Comparison of ENCODE assay signal across 8 cellular contexts in genomic region chr19:4575978-4576933, GRCh38. TPM values are rescaled to one million over a fixed set of nuclear protein-coding genes. Genes with fewer than 3 reads are reported as not detected.
DNase-seq lines count a peak whose midpoint lies in the region; ATAC-seq and TF ChIP-seq lines count a peak whose summit lies in the region.

No MANE protein-coding gene starts in this region.

- no peaks in the 10 kb centered on the region for H3K36me3 Mint-ChIP-seq in activated naive CD4-positive, alpha-beta T cell treated with anti-CD3 and anti-CD28 coated beads, Interleukin-2, amount 50 U/mL, for 72 hours

- ATAC-seq in activated naive CD4-positive, alpha-beta T cell treated with anti-CD3 and anti-CD28 coated beads, Interleukin-2, amount 50 U/mL, for 72 hours, result peak; percentile 60 to 68
- ATAC-seq in HG03432 (IDR thresholded peaks at IDR 0.05; ENCODE audit: unreplicated experiment), result no peak

- H3K4me1 ChIP-seq in left ventricle myocardium inferior (peaks cover 40% of the 10 kb centered on the region), skeletal muscle tissue (ENCODE audit: control insufficient read depth in 3 of 3, insufficient read depth in 3 of 3, low read length in 3 of 3) (peaks cover 8 to 15% (median 8%) of the 10 kb centered on the region in 3 donors)

- POLR2A ChIA-PET in RWPE1 (lab: Yijun Ruan, JAX; ENCODE audit: low non-redundant PET), result no interaction called here

- H3K27me3 ChIP-seq in left ventricle myocardium inferior (ENCODE audit: low read depth), result peaks cover 60% of the 10 kb centered on the region
- peaks cover 13 to 26% (median 24%) of the 10 kb centered on the region in 3 donors for H3K27me3 ChIP-seq in skeletal muscle tissue (ENCODE audit: control insufficient read depth in 3 of 3, insufficient read depth in 3 of 3, low read length in 3 of 3)

- H3K27ac ChIP-seq in RWPE1, result peak overlapping the region; percentile 61
- peak overlapping the region; percentile 85 for H3K27ac ChIP-seq in left ventricle myocardium inferior (replicated peaks)
- H3K27ac ChIP-seq in skeletal muscle tissue (ENCODE audit: low read depth, low read length), result peak overlapping the region; percentile 79

- H3K9ac ChIP-seq in skeletal muscle tissue (ENCODE audit: low read depth in 1 of 3, low read length in 3 of 3), result peak overlapping the region in 1 of 3 donors; percentile 19

- H3K36me3 ChIP-seq in left ventricle myocardium inferior, result no peaks in the 10 kb centered on the region
- H3K36me3 ChIP-seq in skeletal muscle tissue (ENCODE audit: control insufficient read depth in 3 of 3, insufficient read depth in 3 of 3, low read length in 3 of 3), result no peaks in the 10 kb centered on the region

- H3K4me3 ChIP-seq in left ventricle myocardium inferior (peak overlapping the region; percentile 9), skeletal muscle tissue (ENCODE audit: low read length in 3 of 3) (no peak overlapping the region)

- CTCF ChIA-PET in RWPE1 (lab: Yijun Ruan, JAX), result interaction anchor here (0.7 to 1.9 kb wide), 15 partner anchors 9 to 1434 kb away, joined by 3 to 11 read pairs (median 4); no protein-coding TSS in a partner anchor

- no peaks in the 10 kb centered on the region for H3K9me3 Mint-ChIP-seq in activated naive CD4-positive, alpha-beta T cell treated with anti-CD3 and anti-CD28 coated beads, Interleukin-2, amount 50 U/mL, for 72 hours

- DNase-seq in NCI-H748 (lab: John Stamatoyannopoulos, UW; ENCODE audit: unreplicated experiment) (peak; percentile 51), NCI-H748 treated with DMSO at 0.1 percent for 48 hours (lab: John Stamatoyannopoulos, UW) (no peak), RWPE1 (ENCODE audit: low spot score) (no peak), left ventricle myocardium inferior (peak; percentile 68), SKM-1 treated with dmso at 0.1 percent for 144 hours (lab: John Stamatoyannopoulos, UW; ENCODE audit: unreplicated experiment) (no peak)
- DNase-seq in activated naive CD4-positive, alpha-beta T cell treated with anti-CD3 and anti-CD28 coated beads, Interleukin-2, amount 50 U/mL, for 72 hours (ENCODE audit: low spot score in 2 of 2), result peak in 1 of 2 donors; percentile 84

- intact Hi-C loops in left ventricle myocardium inferior (cut with micrococcal nuclease), result loop anchor here (2.0 to 5.0 kb wide), 2 partner anchors 23 to 61 kb away; partner anchors contain the start of gene TNFAIP8L1

- TF ChIP-seq CTCF in RWPE1 (conservative IDR thresholded peaks at IDR 0.05; ENCODE audit: low read depth), result peak; percentile 75
- TF ChIP-seq CTCF in left ventricle myocardium inferior (IDR thresholded peaks at IDR 0.05; ENCODE audit: borderline replicate concordance), result peak; percentile 79

- no peak overlapping the region for H3K27ac Mint-ChIP-seq in activated naive CD4-positive, alpha-beta T cell treated with anti-CD3 and anti-CD28 coated beads, Interleukin-2, amount 50 U/mL, for 72 hours

- H3K9me3 ChIP-seq in left ventricle myocardium inferior (replicated peaks), result no peaks in the 10 kb centered on the region
- H3K9me3 ChIP-seq in skeletal muscle tissue (ENCODE audit: control insufficient read depth in 3 of 3, low read length in 3 of 3), result no peaks in the 10 kb centered on the region

RNA-seq across cellular contexts. Expression of gene SEMA6B, which starts 16.8 kb away (rescaled TPM):
- not detected for total RNA-seq in activated naive CD4-positive, alpha-beta T cell treated with anti-CD3 and anti-CD28 coated beads, Interleukin-2, amount 50 U/mL, for 72 hours
- 7.2 TPM for total RNA-seq in left ventricle myocardium inferior
- 11.5 TPM for total RNA-seq in skeletal muscle tissue

RNA-seq across cellular contexts. Expression of gene LRG1, which starts 36.4 kb away (rescaled TPM):
- 1 to 10 TPM in 1 of 2 donors, under 1 TPM in 1; 0.23 to 3.0 TPM for total RNA-seq in activated naive CD4-positive, alpha-beta T cell treated with anti-CD3 and anti-CD28 coated beads, Interleukin-2, amount 50 U/mL, for 72 hours
- total RNA-seq in left ventricle myocardium inferior (0.41 TPM), skeletal muscle tissue (0.52 TPM)

RNA-seq across cellular contexts. Expression of gene PLIN5, which starts 41.2 kb away (rescaled TPM):
- under 1 TPM in 1 of 2 donors, not detected in 1; 0.41 TPM for total RNA-seq in activated naive CD4-positive, alpha-beta T cell treated with anti-CD3 and anti-CD28 coated beads, Interleukin-2, amount 50 U/mL, for 72 hours
- total RNA-seq in left ventricle myocardium inferior (73.5 TPM), skeletal muscle tissue (2.1 TPM)

RNA-seq across cellular contexts. Expression of gene PLIN4, which starts 58.0 kb away (rescaled TPM):
- total RNA-seq in activated naive CD4-positive, alpha-beta T cell treated with anti-CD3 and anti-CD28 coated beads, Interleukin-2, amount 50 U/mL, for 72 hours, result under 1 TPM in 1 of 2 donors, not detected in 1; 0.08 TPM
- total RNA-seq in left ventricle myocardium inferior, result 162 TPM
- 15.7 TPM for total RNA-seq in skeletal muscle tissue

Comparison
In these comparisons a context has a peak if more than half of its experiments do, and no peak if none do; other contexts are left out.
1. DNase-seq: peak in NCI-H748 (single experiment) and left ventricle myocardium inferior (single experiment); none in NCI-H748 treated with DMSO at 0.1 percent for 48 hours (single experiment), RWPE1 (single experiment) and SKM-1 treated with dmso at 0.1 percent for 144 hours (single experiment).
2. RNA of gene PLIN5, which starts 41.2 kb away (total RNA-seq): 73.5 TPM in left ventricle myocardium inferior (single experiment); 2.1 TPM in skeletal muscle tissue (single experiment) and 0.41 TPM in activated naive CD4-positive, alpha-beta T cell treated with anti-CD3 and anti-CD28 coated beads, Interleukin-2, amount 50 U/mL, for 72 hours; every median in the first group is over 10 times any median in the second.
3. Peak in every context shown above with its lines, with median percentiles within 50 percentile points of each other: H3K27ac ChIP-seq.